Comparison of ENCODE assay signal across 19 cellular contexts in genomic region chr2:32719933-32720716, GRCh38.
A peak's percentile ranks its signal among the peaks of the same experiment; 100 is the strongest.
DNase-seq lines count a peak whose midpoint lies in the region; ATAC-seq and TF ChIP-seq lines count a peak whose summit lies in the region.
"Had no signal": no experiment of that assay in that cellular context is flagged by ENCODE, and none has a peak within 500 bp of the region (broad histone marks: within the 10 kb centered on the region; RNA-seq: fewer than 3 reads in every experiment).

No MANE protein-coding gene starts in this region.

- no peaks in the 10 kb centered on the region for H3K9me3 Mint-ChIP-seq in type B pancreatic cell

- BruUV-seq in A673 (replicated peaks; lab: Mats Ljungman, UMichigan), result TSS peak; percentile 49

- H3K27me3 Mint-ChIP-seq in type B pancreatic cell, result no peaks in the 10 kb centered on the region
- H3K27me3 Mint-ChIP-seq: IgD-negative memory B cell had no signal

- H3K4me1 ChIP-seq in A673 (ENCODE audit: insufficient read depth, low read length, poor library complexity, severe bottlenecking), result peaks cover 10% of the 10 kb centered on the region
- peaks cover 27% of the 10 kb centered on the region for H3K4me1 ChIP-seq in psoas muscle
- H3K4me1 ChIP-seq: BLaER1 treated with 17β-estradiol and CSF1 and Interleukin-3, amounts not matched to agents 10 nM and 100 nM had no signal

- intact Hi-C loops in A673 (cut with micrococcal nuclease; ENCODE audit: unreplicated experiment), result loop anchor here (5.0 kb wide), 1 partner anchor 163 kb away; no protein-coding TSS in a partner anchor
- intact Hi-C loops in left cardiac atrium (cut with DNase I), result no loop called here
- intact Hi-C loops in psoas muscle (cut with DNase I), result no loop called here

- H3K4me3 ChIP-seq in A673 (ENCODE audit: low read depth, low read length, poor library complexity, severe bottlenecking) (no peak overlapping the region), coronary artery (no peak overlapping the region), psoas muscle (peak overlapping the region; percentile 10)
- H3K4me3 ChIP-seq: BLaER1 treated with 17β-estradiol and CSF1 and Interleukin-3, amounts not matched to agents 10 nM and 100 nM; GM12878; HAP-1 had no signal

- peaks cover 8% of the 10 kb centered on the region for H3K4me1 Mint-ChIP-seq in type B pancreatic cell (ENCODE audit: unreplicated experiment)

- 17 to 35% (median 30%) methylated on average over 1 of the region's 1 CpG for WGBS in psoas muscle, 3 donors

- H3K27ac ChIP-seq in A673 (ENCODE audit: low read depth, low read length, poor library complexity, severe bottlenecking) (no peak overlapping the region), coronary artery (peak overlapping the region; percentile 56 to 62), psoas muscle (peak overlapping the region; percentile 64)
- H3K27ac ChIP-seq: BLaER1 treated with 17β-estradiol and CSF1 and Interleukin-3, amounts not matched to agents 10 nM and 100 nM; RWPE1 had no signal

- H3K4me3 Mint-ChIP-seq in type B pancreatic cell, result no peak overlapping the region
- H3K4me3 Mint-ChIP-seq: IgD-negative memory B cell had no signal

- CTCF ChIA-PET in A673 (lab: Charles Lee), result no interaction called here

- peaks cover 19% of the 10 kb centered on the region for H3K36me3 Mint-ChIP-seq in type B pancreatic cell

- no peak for DNase-seq in A673 (ENCODE audit: low spot score)
- DNase-seq in coronary artery (ENCODE audit: low spot score), result no peak
- no peak for DNase-seq in left cardiac atrium
- DNase-seq in psoas muscle, result no peak
- DNase-seq in NCI-H345 treated with DMSO at 0.1 percent for 48 hours (lab: John Stamatoyannopoulos, UW; ENCODE audit: unreplicated experiment), result no peak
- DNase-seq in type B pancreatic cell (ENCODE audit: extremely low spot score, unreplicated experiment), result no peak
- no peak for DNase-seq in NCI-H2029 treated with DMSO at 0.1 percent for 48 hours (lab: John Stamatoyannopoulos, UW)
- DNase-seq in NCI-H1694 treated with DMSO at 0.1 percent for 48 hours (lab: John Stamatoyannopoulos, UW), result no peak
- DNase-seq: DMS 273 treated with DMSO at 0.1 percent for 48 hours, GDM1, NCI-H2029, NCI-H510A treated with DMSO at 0.1 percent for 48 hours, NCI-H82, PC-3 had no signal

- peak; percentile 86 to 94 for ATAC-seq in left cardiac atrium
- peak; percentile 53 to 88 (median 81) for ATAC-seq in psoas muscle
- ATAC-seq: GM12878, PC-3 had no signal

- no peak overlapping the region for H3K27ac Mint-ChIP-seq in type B pancreatic cell
- H3K27ac Mint-ChIP-seq: IgD-negative memory B cell had no signal

- POLR2A ChIA-PET in A673 (lab: Charles Lee; ENCODE audit: low non-redundant PET), result no interaction called here

- H3K9me3 ChIP-seq in A673 (ENCODE audit: low read depth, low read length, poor library complexity, severe bottlenecking), result no peaks in the 10 kb centered on the region
- H3K9me3 ChIP-seq in psoas muscle, result no peaks in the 10 kb centered on the region
- H3K9me3 ChIP-seq: HAP-1 had no signal

- no peaks in the 10 kb centered on the region for H3K36me3 ChIP-seq in A673 (ENCODE audit: insufficient read depth, low read length, poor library complexity, severe bottlenecking)
- H3K36me3 ChIP-seq in psoas muscle (ENCODE audit: insufficient read depth in 1 of 2, low read depth in 1 of 2), result no peaks in the 10 kb centered on the region
- H3K36me3 ChIP-seq: HAP-1 had no signal

- TF ChIP-seq CTCF in A673 (conservative IDR thresholded peaks at IDR 0.05; ENCODE audit: low read depth, low read length) (no peak), coronary artery (IDR thresholded peaks at IDR 0.05) (no peak), psoas muscle (IDR thresholded peaks at IDR 0.05) (no peak), type B pancreatic cell (conservative IDR thresholded peaks at IDR 0.05) (no peak)

- H3K27me3 ChIP-seq in A673 (replicated peaks; ENCODE audit: insufficient read depth, low read depth, low read length, poor library complexity), result no peaks in the 10 kb centered on the region
- no peaks in the 10 kb centered on the region for H3K27me3 ChIP-seq in psoas muscle (ENCODE audit: insufficient read depth in 3 of 3, low read length in 2 of 3)
- H3K27me3 ChIP-seq: BLaER1 treated with 17β-estradiol and CSF1 and Interleukin-3, amounts not matched to agents 10 nM and 100 nM had no signal
